9 cellular contexts compared by ENCODE assay signal in the genomic region with DNA sequence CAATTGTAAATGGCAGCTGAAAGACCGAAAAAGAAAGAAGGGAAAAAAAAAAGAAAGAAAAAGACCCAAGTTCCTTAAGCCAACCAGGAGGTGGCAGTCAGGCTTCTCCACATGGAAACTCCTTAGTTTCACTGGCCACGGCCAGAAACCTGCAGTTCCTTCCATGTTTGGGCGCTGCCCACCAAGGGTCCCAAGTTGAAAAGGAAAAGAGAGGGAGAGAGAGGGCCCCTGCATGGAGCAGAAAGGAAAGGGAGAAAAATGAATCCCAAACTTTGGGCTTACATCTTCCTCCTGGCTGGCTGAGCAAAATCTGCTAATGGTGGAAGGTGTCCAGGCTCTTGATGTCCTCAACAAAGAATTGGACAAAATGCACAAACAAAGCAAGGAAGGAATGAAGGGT. TPM values are rescaled to one million over a fixed set of nuclear protein-coding genes. Genes with fewer than 3 reads are reported as not detected.
DNase-seq lines count a peak whose midpoint lies in the region; TF ChIP-seq lines count a peak whose summit lies in the region.
"Had no signal": no experiment of that assay in that cellular context is flagged by ENCODE, and none has a peak within 500 bp of the region (broad histone marks: within the 10 kb centered on the region; RNA-seq: fewer than 3 reads in every experiment).

No MANE protein-coding gene starts in this region.

- DNase-seq in GM12864 (ENCODE audit: low read depth) (no peak), NT2/D1 (ENCODE audit: low read depth, low spot score) (peak; percentile 33), endodermal cell (peak; percentile 65), progenitor cell of endocrine pancreas (ENCODE audit: low spot score, unreplicated experiment) (no peak), inferior parietal cortex (ENCODE audit: extremely low spot score) (no peak), activated gamma-delta T cell treated with Interleukin-2 at 50 U/mL for 16 hours (no peak)
- DNase-seq in activated T-helper 1 cell treated with anti-CD3 and anti-CD28 coated beads, Interleukin-12 subunit alpha, Interleukin-12 subunit beta, Interleukin-2, Interleukin-4 antibody, amounts not matched to agents 30 ng/mL and 10 ng/mL and 1 ng/mL, durations not matched to agents 14 hours and 24 hours and 36 hours (ENCODE audit: low spot score) = no peak
- DNase-seq: activated naive CD4-positive, alpha-beta T cell treated with anti-CD3 and anti-CD28 coated beads for 36 hours; substantia nigra had no signal

- no peak overlapping the region for H3K4me3 Mint-ChIP-seq in endodermal cell
- no peak overlapping the region for H3K4me3 Mint-ChIP-seq in progenitor cell of endocrine pancreas (ENCODE audit: low read depth)
- no peak overlapping the region for H3K4me3 Mint-ChIP-seq in activated T-helper 1 cell treated with anti-CD3 and anti-CD28 coated beads, Interleukin-12 subunit alpha, Interleukin-12 subunit beta, Interleukin-2, Interleukin-4 antibody, amounts not matched to agents 30 ng/mL and 10 ng/mL and 1 ng/mL, durations not matched to agents 14 hours and 24 hours and 36 hours
- H3K4me3 Mint-ChIP-seq: activated naive CD4-positive, alpha-beta T cell treated with anti-CD3 and anti-CD28 coated beads for 36 hours had no signal

- H3K4me3 ChIP-seq in GM12864 (ENCODE audit: low read depth, low read length) = no peak overlapping the region
- no peak overlapping the region for H3K4me3 ChIP-seq in NT2/D1 (ENCODE audit: insufficient read length, low read depth)
- H3K4me3 ChIP-seq in endodermal cell (ENCODE audit: low read length) = no peak overlapping the region

- H3K36me3 Mint-ChIP-seq in endodermal cell (ENCODE audit: low read depth) (peaks cover 13% of the 10 kb centered on the region), progenitor cell of endocrine pancreas (ENCODE audit: insufficient read depth) (peaks cover 2% of the 10 kb centered on the region)
- no peaks in the 10 kb centered on the region for H3K36me3 Mint-ChIP-seq in activated T-helper 1 cell treated with anti-CD3 and anti-CD28 coated beads, Interleukin-12 subunit alpha, Interleukin-12 subunit beta, Interleukin-2, Interleukin-4 antibody, amounts not matched to agents 30 ng/mL and 10 ng/mL and 1 ng/mL, durations not matched to agents 14 hours and 24 hours and 36 hours (ENCODE audit: low read depth)

- H3K27me3 Mint-ChIP-seq in endodermal cell (ENCODE audit: insufficient read depth) (no peaks in the 10 kb centered on the region), progenitor cell of endocrine pancreas (no peaks in the 10 kb centered on the region)
- peaks cover 11% of the 10 kb centered on the region for H3K27me3 Mint-ChIP-seq in activated T-helper 1 cell treated with anti-CD3 and anti-CD28 coated beads, Interleukin-12 subunit alpha, Interleukin-12 subunit beta, Interleukin-2, Interleukin-4 antibody, amounts not matched to agents 30 ng/mL and 10 ng/mL and 1 ng/mL, durations not matched to agents 14 hours and 24 hours and 36 hours (ENCODE audit: insufficient read depth)

- H3K9me3 Mint-ChIP-seq in endodermal cell (peaks cover 61% of the 10 kb centered on the region), progenitor cell of endocrine pancreas (ENCODE audit: low read depth) (peaks cover 13% of the 10 kb centered on the region)
- no peaks in the 10 kb centered on the region for H3K9me3 Mint-ChIP-seq in activated T-helper 1 cell treated with anti-CD3 and anti-CD28 coated beads, Interleukin-12 subunit alpha, Interleukin-12 subunit beta, Interleukin-2, Interleukin-4 antibody, amounts not matched to agents 30 ng/mL and 10 ng/mL and 1 ng/mL, durations not matched to agents 14 hours and 24 hours and 36 hours

- peaks cover 57% of the 10 kb centered on the region for H3K9me3 ChIP-seq in NT2/D1 (ENCODE audit: insufficient read depth, low read length)
- H3K9me3 ChIP-seq in endodermal cell (ENCODE audit: control insufficient read depth, low read length) = peaks cover 100% of the 10 kb centered on the region

- TF ChIP-seq CTCF in GM12864 (IDR thresholded peaks at IDR 0.05; ENCODE audit: low read depth, low read length, missing control alignments) = peak; percentile 7
- peak; percentile 70 for TF ChIP-seq CTCF in endodermal cell (conservative IDR thresholded peaks at IDR 0.05)
- TF ChIP-seq CTCF in progenitor cell of endocrine pancreas (IDR thresholded peaks at IDR 0.05; ENCODE audit: unreplicated experiment) = peak; percentile 32

- H3K9ac ChIP-seq in NT2/D1 (ENCODE audit: insufficient read length, low read depth) = no peak overlapping the region
- H3K9ac ChIP-seq in endodermal cell (ENCODE audit: extremely low read depth, low read length, poor library complexity, severe bottlenecking) = no peak overlapping the region

- H3K27ac ChIP-seq in endodermal cell (ENCODE audit: low read depth, low read length) = no peak overlapping the region

- H3K4me1 Mint-ChIP-seq in endodermal cell (peaks cover 5% of the 10 kb centered on the region), progenitor cell of endocrine pancreas (ENCODE audit: low read depth) (peaks cover 21% of the 10 kb centered on the region)
- peaks cover 10% of the 10 kb centered on the region for H3K4me1 Mint-ChIP-seq in activated T-helper 1 cell treated with anti-CD3 and anti-CD28 coated beads, Interleukin-12 subunit alpha, Interleukin-12 subunit beta, Interleukin-2, Interleukin-4 antibody, amounts not matched to agents 30 ng/mL and 10 ng/mL and 1 ng/mL, durations not matched to agents 14 hours and 24 hours and 36 hours (ENCODE audit: low read depth)

- 83 to 86% methylated on average over 2 to 3 of the region's 3 CpGs for WGBS in endodermal cell (ENCODE audit: insufficient coverage in 1 of 2, insufficient read length in 1 of 2), 2 experiments

- no peaks in the 10 kb centered on the region for H3K27me3 ChIP-seq in NT2/D1 (ENCODE audit: insufficient read depth, insufficient read length)
- H3K27me3 ChIP-seq in endodermal cell (ENCODE audit: control insufficient read depth, insufficient read depth, low read length, poor library complexity, severe bottlenecking) = no peaks in the 10 kb centered on the region

- intact Hi-C loops in activated T-helper 1 cell treated with anti-CD3 and anti-CD28 coated beads, Interleukin-12 subunit alpha, Interleukin-12 subunit beta, Interleukin-2, Interleukin-4 antibody, amounts not matched to agents 30 ng/mL and 10 ng/mL and 1 ng/mL, durations not matched to agents 14 hours and 24 hours and 36 hours (cut with micrococcal nuclease) = loop anchor here (10.0 kb wide), 1 partner anchor 155 kb away; no protein-coding TSS in a partner anchor

- H3K36me3 ChIP-seq in NT2/D1 (ENCODE audit: insufficient read depth, insufficient read length, low read length) (no peaks in the 10 kb centered on the region), endodermal cell (ENCODE audit: control insufficient read depth, insufficient read depth, low read length) (peaks cover 3% of the 10 kb centered on the region)

- H3K4me1 ChIP-seq in NT2/D1 (ENCODE audit: insufficient read depth, insufficient read length) = no peaks in the 10 kb centered on the region
- H3K4me1 ChIP-seq in endodermal cell (ENCODE audit: control insufficient read depth, insufficient read depth, low read length) = no peaks in the 10 kb centered on the region

- H3K27ac Mint-ChIP-seq in endodermal cell (no peak overlapping the region), progenitor cell of endocrine pancreas (peak overlapping the region; percentile 78)
- no peak overlapping the region for H3K27ac Mint-ChIP-seq in activated T-helper 1 cell treated with anti-CD3 and anti-CD28 coated beads, Interleukin-12 subunit alpha, Interleukin-12 subunit beta, Interleukin-2, Interleukin-4 antibody, amounts not matched to agents 30 ng/mL and 10 ng/mL and 1 ng/mL, durations not matched to agents 14 hours and 24 hours and 36 hours
- H3K27ac Mint-ChIP-seq: activated naive CD4-positive, alpha-beta T cell treated with anti-CD3 and anti-CD28 coated beads for 36 hours had no signal

RNA-seq across cellular contexts. Expression of a gene that starts 31.8 kb away (rescaled TPM):
- total RNA-seq in endodermal cell = under 1 TPM; 0.04 to 0.11 TPM
- 0.14 TPM for polyA plus RNA-seq in endodermal cell (2013, experiment 1 of 2)
- polyA plus RNA-seq in endodermal cell (2013, experiment 2 of 2) = 0.29 TPM
- total RNA-seq in progenitor cell of endocrine pancreas = 0.07 and 0.12 TPM in 2 replicates
- total RNA-seq in activated T-helper 1 cell treated with anti-CD3 and anti-CD28 coated beads, Interleukin-12 subunit alpha, Interleukin-12 subunit beta, Interleukin-2, Interleukin-4 antibody, amounts not matched to agents 30 ng/mL and 10 ng/mL and 1 ng/mL, durations not matched to agents 14 hours and 24 hours and 36 hours = not detected in 2 replicates
- total RNA-seq: activated naive CD4-positive, alpha-beta T cell treated with anti-CD3 and anti-CD28 coated beads for 36 hours had no signal

RNA-seq across cellular contexts. Expression of a gene that starts 50.4 kb away (rescaled TPM):
- total RNA-seq in endodermal cell = 10 to 100 TPM; 40.5 to 46.3 TPM
- polyA plus RNA-seq in endodermal cell (2013, experiment 1 of 2) = 22.0 TPM
- 18.6 TPM for polyA plus RNA-seq in endodermal cell (2013, experiment 2 of 2)
- total RNA-seq in progenitor cell of endocrine pancreas = 10.6 and 15.2 TPM in 2 replicates
- total RNA-seq in activated T-helper 1 cell treated with anti-CD3 and anti-CD28 coated beads, Interleukin-12 subunit alpha, Interleukin-12 subunit beta, Interleukin-2, Interleukin-4 antibody, amounts not matched to agents 30 ng/mL and 10 ng/mL and 1 ng/mL, durations not matched to agents 14 hours and 24 hours and 36 hours = 51.6 and 55.4 TPM in 2 replicates

Comparison
In these comparisons a context has a peak if more than half of its experiments do, and no peak if none do; other contexts are left out.
1. DNase-seq: peak in NT2/D1 (single experiment) and endodermal cell (single experiment); none in GM12864 (single experiment), progenitor cell of endocrine pancreas (single experiment), inferior parietal cortex (single experiment), activated gamma-delta T cell treated with Interleukin-2 at 50 U/mL for 16 hours (single experiment) and activated T-helper 1 cell treated with anti-CD3 and anti-CD28 coated beads, Interleukin-12 subunit alpha, Interleukin-12 subunit beta, Interleukin-2, Interleukin-4 antibody, amounts not matched to agents 30 ng/mL and 10 ng/mL and 1 ng/mL, durations not matched to agents 14 hours and 24 hours and 36 hours (single experiment).
2. CTCF ChIP-seq: peak in every context shown above with its lines; median percentile 70 in endodermal cell; 32 in progenitor cell of endocrine pancreas; 7 in GM12864.